8 cellular contexts compared by ENCODE assay signal in the genomic region with DNA sequence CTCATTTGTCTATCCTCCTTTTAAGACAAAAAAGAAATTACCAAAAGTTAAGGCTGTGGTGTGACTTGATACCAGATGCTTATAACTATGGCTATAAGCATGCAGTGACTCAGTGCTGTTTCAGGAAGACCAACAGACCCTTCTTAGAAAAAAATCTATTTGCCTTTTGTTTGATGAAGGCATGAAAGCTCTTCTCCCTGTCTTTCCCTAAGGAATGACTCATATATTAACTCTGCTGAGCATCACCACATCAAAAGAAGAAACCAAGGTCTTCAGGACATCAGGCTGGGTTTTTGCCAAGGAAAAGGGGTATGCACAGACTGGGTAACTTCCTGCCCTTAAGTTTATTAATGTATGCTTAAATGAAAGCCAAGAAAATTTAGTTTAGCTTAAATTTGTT. TPM values are rescaled to one million over a fixed set of nuclear protein-coding genes. Genes with fewer than 3 reads are reported as not detected.
A peak's percentile ranks its signal among the peaks of the same experiment; 100 is the strongest.
DNase-seq lines count a peak whose midpoint lies in the region; ATAC-seq and TF ChIP-seq lines count a peak whose summit lies in the region.

No MANE protein-coding gene starts in this region.

- H3K4me1 Mint-ChIP-seq in activated T-cell treated with anti-CD3 and anti-CD28 coated beads, Interleukin-2, amount 50 U/mL, for 72 hours (ENCODE audit: low read depth) = peaks cover 84% of the 10 kb centered on the region
- H3K4me1 Mint-ChIP-seq in glutamatergic neuron (ENCODE audit: low read depth, unreplicated experiment) = no peaks in the 10 kb centered on the region

- peaks cover 1 to 3% of the 10 kb centered on the region in 2 donors for H3K9me3 Mint-ChIP-seq in activated T-cell treated with anti-CD3 and anti-CD28 coated beads, Interleukin-2, amount 50 U/mL, for 72 hours
- no peaks in the 10 kb centered on the region for H3K9me3 Mint-ChIP-seq in glutamatergic neuron (ENCODE audit: unreplicated experiment)

- H3K9me3 ChIP-seq in upper lobe of left lung = no peaks in the 10 kb centered on the region

- peak overlapping the region; percentile 27 to 69 (median 51) for H3K27ac ChIP-seq in upper lobe of left lung

- peak overlapping the region; percentile 78 to 89 for H3K4me3 Mint-ChIP-seq in activated T-cell treated with anti-CD3 and anti-CD28 coated beads, Interleukin-2, amount 50 U/mL, for 72 hours
- no peak overlapping the region for H3K4me3 Mint-ChIP-seq in glutamatergic neuron (ENCODE audit: unreplicated experiment)

- TF ChIP-seq EP300 in upper lobe of left lung (IDR thresholded peaks at IDR 0.05) = no peak

- H3K27me3 Mint-ChIP-seq in activated T-cell treated with anti-CD3 and anti-CD28 coated beads, Interleukin-2, amount 50 U/mL, for 72 hours (ENCODE audit: low read depth) = no peaks in the 10 kb centered on the region
- H3K27me3 Mint-ChIP-seq in glutamatergic neuron (ENCODE audit: unreplicated experiment) = no peaks in the 10 kb centered on the region

- no peak for TF ChIP-seq POLR2A in upper lobe of left lung (IDR thresholded peaks at IDR 0.05)
- no peak for TF ChIP-seq POLR2A in lower leg skin (IDR thresholded peaks at IDR 0.05)

- ATAC-seq in activated T-cell treated with anti-CD3 and anti-CD28 coated beads, Interleukin-2, amount 50 U/mL, for 72 hours (replicated peaks in 1 of 2) = peak; percentile 61 to 72
- ATAC-seq in upper lobe of left lung (ENCODE audit: low FRiP score in 2 of 2) = peak in 1 of 2 donors; percentile 75
- ATAC-seq in GM18502 (IDR thresholded peaks at IDR 0.05; ENCODE audit: poor library complexity, unreplicated experiment) = no peak

- peaks cover 10 to 25% of the 10 kb centered on the region in 2 donors for H3K36me3 Mint-ChIP-seq in activated T-cell treated with anti-CD3 and anti-CD28 coated beads, Interleukin-2, amount 50 U/mL, for 72 hours (ENCODE audit: insufficient read depth in 2 of 2)
- peaks cover 3% of the 10 kb centered on the region for H3K36me3 Mint-ChIP-seq in glutamatergic neuron (ENCODE audit: unreplicated experiment)

- H3K36me3 ChIP-seq in upper lobe of left lung = peaks cover 0 to 4% (median 0%) of the 10 kb centered on the region in 4 donors

- TF ChIP-seq CTCF in upper lobe of left lung (IDR thresholded peaks at IDR 0.05) (no peak), lower leg skin (IDR thresholded peaks at IDR 0.05) (no peak), glutamatergic neuron (IDR thresholded peaks at IDR 0.05; ENCODE audit: partially characterized antibody, unreplicated experiment) (no peak)

- intact Hi-C loops in lower leg skin (cut with DNase I; ENCODE audit: low total_unique reads) = no loop called here

- H3K4me1 ChIP-seq in upper lobe of left lung = peaks cover 10 to 35% (median 23%) of the 10 kb centered on the region in 4 donors

- peak; percentile 7 for DNase-seq in stimulated activated naive CD4-positive, alpha-beta T cell treated with Interleukin-2 at 50 U/mL for 16 hours (lab: John Stamatoyannopoulos, UW)
- DNase-seq in stimulated activated naive CD4-positive, alpha-beta T cell (lab: John Stamatoyannopoulos, UW) = no peak
- DNase-seq in activated T-cell treated with anti-CD3 and anti-CD28 coated beads, Interleukin-2, amount 50 U/mL, for 72 hours = peak; percentile 34 to 35
- DNase-seq in islet precursor cell = peak; percentile 74
- DNase-seq in upper lobe of left lung = no peak
- DNase-seq in lower leg skin (ENCODE audit: low spot score in 2 of 2) = no peak
- DNase-seq in glutamatergic neuron = no peak

- H3K4me3 ChIP-seq in upper lobe of left lung (no peak overlapping the region), lower leg skin (ENCODE audit: low read depth, poor library complexity, severe bottlenecking) (no peak overlapping the region)

- peak overlapping the region; percentile 100 for H3K27ac Mint-ChIP-seq in activated T-cell treated with anti-CD3 and anti-CD28 coated beads, Interleukin-2, amount 50 U/mL, for 72 hours
- no peak overlapping the region for H3K27ac Mint-ChIP-seq in glutamatergic neuron (ENCODE audit: unreplicated experiment)

- H3K27me3 ChIP-seq in upper lobe of left lung = no peaks in the 10 kb centered on the region

RNA-seq across cellular contexts. Expression of a gene that starts 47.1 kb away (rescaled TPM):
- 100 to 1,000 TPM; 236 to 324 TPM for total RNA-seq in activated T-cell treated with anti-CD3 and anti-CD28 coated beads, Interleukin-2, amount 50 U/mL, for 72 hours
- total RNA-seq in upper lobe of left lung = 100 to 1,000 TPM; 124 to 246 (median 181) TPM
- 10 to 100 TPM; 35.3 to 69.7 (median 61.1) TPM for total RNA-seq in lower leg skin
- 64.1 TPM for total RNA-seq in glutamatergic neuron (ENCODE audit: unreplicated experiment)

RNA-seq across cellular contexts. Expression of a gene that starts 47.3 kb away (rescaled TPM):
- 10 to 100 TPM; 22.2 to 29.3 TPM for total RNA-seq in activated T-cell treated with anti-CD3 and anti-CD28 coated beads, Interleukin-2, amount 50 U/mL, for 72 hours
- 10 to 100 TPM; 13.7 to 38.5 (median 22.0) TPM for total RNA-seq in upper lobe of left lung
- 10 to 100 TPM; 15.4 to 29.2 (median 18.7) TPM for total RNA-seq in lower leg skin
- 18.6 TPM for total RNA-seq in glutamatergic neuron (ENCODE audit: unreplicated experiment)

Comparison
In these comparisons a context has a peak if more than half of its experiments do, and no peak if none do; other contexts are left out.
1. DNase-seq: peak in stimulated activated naive CD4-positive, alpha-beta T cell treated with Interleukin-2 at 50 U/mL for 16 hours (single experiment), activated T-cell treated with anti-CD3 and anti-CD28 coated beads, Interleukin-2, amount 50 U/mL, for 72 hours (2 of 2) and islet precursor cell (single experiment); none in stimulated activated naive CD4-positive, alpha-beta T cell (0 of 6), upper lobe of left lung (0 of 2), lower leg skin (0 of 2) and glutamatergic neuron (single experiment).